Comparison of ENCODE assay signal across 2 cellular contexts in the genomic region with DNA sequence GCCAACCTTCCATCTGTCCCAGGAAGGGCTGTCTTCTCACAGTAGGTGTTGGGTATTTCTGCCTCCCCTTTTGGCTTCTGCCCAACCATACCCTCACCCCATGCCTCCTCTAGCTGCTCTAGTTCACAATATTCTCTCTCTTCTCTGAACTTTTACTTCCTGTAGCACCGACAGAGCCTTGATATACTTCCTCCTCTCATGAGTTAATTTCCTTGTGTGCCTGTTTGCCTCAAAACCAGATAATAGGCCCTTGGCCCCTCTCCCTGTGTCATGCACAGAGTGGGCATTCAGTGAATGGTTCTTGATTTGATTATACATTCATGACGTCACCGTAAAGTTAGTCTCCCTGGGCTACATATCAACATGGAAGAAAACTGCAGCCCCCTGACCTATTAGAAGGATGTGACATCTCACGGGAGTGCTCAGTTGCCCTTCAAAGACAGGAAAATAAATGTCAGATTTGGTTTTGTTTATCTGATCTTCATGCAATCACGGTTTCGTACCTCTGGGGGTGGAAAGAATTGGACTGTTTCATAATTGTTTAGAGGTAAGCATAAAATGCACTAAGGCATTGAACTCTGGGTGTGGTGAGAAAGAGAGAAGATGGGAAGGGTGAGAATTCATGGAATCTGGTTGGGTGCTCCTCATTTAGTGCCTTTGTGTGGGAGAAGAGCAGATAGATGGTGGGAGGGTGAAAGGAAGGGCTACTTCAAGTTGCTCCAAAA.
TF ChIP-seq lines count a peak whose summit lies in the region.

No MANE protein-coding gene starts in this region.

TF ChIP-seq in HepG2, 621 proteins besides CTCF, POLR2A, EP300 and RAD21:
- TF ChIP-seq ATF7 (IDR thresholded peaks at IDR 0.05), result peak; percentile 46; the same call in 1 of the 2 replicates
- TF ChIP-seq ATF7 (CRISPR knock-in tag; IDR thresholded peaks at IDR 0.05), result no peak
- TF ChIP-seq CREB1 (IDR thresholded peaks at IDR 0.05), result peak; percentile 85
- no peak for TF ChIP-seq CREB1 (CRISPR knock-in tag; IDR thresholded peaks at IDR 0.05)
- no peak for TF ChIP-seq HOXA7 (CRISPR knock-in tag; IDR thresholded peaks at IDR 0.05)
- TF ChIP-seq ZSCAN22 (CRISPR knock-in tag; IDR thresholded peaks at IDR 0.05), result no peak

TF ChIP-seq in WTC11, 78 proteins besides CTCF, POLR2A, EP300 and RAD21:
- TF ChIP-seq, protein P1, sequence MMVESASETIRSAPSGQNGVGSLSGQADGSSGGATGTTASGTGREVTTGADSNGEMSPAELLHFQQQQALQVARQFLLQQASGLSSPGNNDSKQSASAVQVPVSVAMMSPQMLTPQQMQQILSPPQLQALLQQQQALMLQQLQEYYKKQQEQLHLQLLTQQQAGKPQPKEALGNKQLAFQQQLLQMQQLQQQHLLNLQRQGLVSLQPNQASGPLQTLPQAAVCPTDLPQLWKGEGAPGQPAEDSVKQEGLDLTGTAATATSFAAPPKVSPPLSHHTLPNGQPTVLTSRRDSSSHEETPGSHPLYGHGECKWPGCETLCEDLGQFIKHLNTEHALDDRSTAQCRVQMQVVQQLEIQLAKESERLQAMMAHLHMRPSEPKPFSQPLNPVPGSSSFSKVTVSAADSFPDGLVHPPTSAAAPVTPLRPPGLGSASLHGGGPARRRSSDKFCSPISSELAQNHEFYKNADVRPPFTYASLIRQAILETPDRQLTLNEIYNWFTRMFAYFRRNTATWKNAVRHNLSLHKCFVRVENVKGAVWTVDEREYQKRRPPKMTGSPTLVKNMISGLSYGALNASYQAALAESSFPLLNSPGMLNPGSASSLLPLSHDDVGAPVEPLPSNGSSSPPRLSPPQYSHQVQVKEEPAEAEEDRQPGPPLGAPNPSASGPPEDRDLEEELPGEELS (CRISPR knock-in tag; IDR thresholded peaks at IDR 0.05), result no peak
- no peak for TF ChIP-seq ZNF317 (CRISPR knock-in tag; IDR thresholded peaks at IDR 0.05; ENCODE audit: borderline replicate concordance, low read depth)
- TF ChIP-seq SMAD3 (CRISPR knock-in tag; IDR thresholded peaks at IDR 0.05; ENCODE audit: borderline replicate concordance), result no peak
- TF ChIP-seq, protein P2, sequence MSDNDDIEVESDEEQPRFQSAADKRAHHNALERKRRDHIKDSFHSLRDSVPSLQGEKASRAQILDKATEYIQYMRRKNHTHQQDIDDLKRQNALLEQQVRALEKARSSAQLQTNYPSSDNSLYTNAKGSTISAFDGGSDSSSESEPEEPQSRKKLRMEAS (CRISPR knock-in tag; IDR thresholded peaks at IDR 0.05), result no peak
- TF ChIP-seq E2F1 (CRISPR knock-in tag; IDR thresholded peaks at IDR 0.05), result no peak
- TF ChIP-seq IRF2 (CRISPR knock-in tag; IDR thresholded peaks at IDR 0.05; ENCODE audit: borderline replicate concordance, low read depth), result no peak
- TF ChIP-seq OVOL2 (CRISPR knock-in tag; IDR thresholded peaks at IDR 0.05; ENCODE audit: borderline replicate concordance), result no peak
- TF ChIP-seq ZBTB21 (CRISPR knock-in tag; IDR thresholded peaks at IDR 0.05; ENCODE audit: borderline replicate concordance), result no peak
- TF ChIP-seq USF1 (CRISPR knock-in tag; IDR thresholded peaks at IDR 0.05), result no peak
- no peak for TF ChIP-seq ZNF121 (CRISPR knock-in tag; IDR thresholded peaks at IDR 0.05)
- TF ChIP-seq, protein P3, sequence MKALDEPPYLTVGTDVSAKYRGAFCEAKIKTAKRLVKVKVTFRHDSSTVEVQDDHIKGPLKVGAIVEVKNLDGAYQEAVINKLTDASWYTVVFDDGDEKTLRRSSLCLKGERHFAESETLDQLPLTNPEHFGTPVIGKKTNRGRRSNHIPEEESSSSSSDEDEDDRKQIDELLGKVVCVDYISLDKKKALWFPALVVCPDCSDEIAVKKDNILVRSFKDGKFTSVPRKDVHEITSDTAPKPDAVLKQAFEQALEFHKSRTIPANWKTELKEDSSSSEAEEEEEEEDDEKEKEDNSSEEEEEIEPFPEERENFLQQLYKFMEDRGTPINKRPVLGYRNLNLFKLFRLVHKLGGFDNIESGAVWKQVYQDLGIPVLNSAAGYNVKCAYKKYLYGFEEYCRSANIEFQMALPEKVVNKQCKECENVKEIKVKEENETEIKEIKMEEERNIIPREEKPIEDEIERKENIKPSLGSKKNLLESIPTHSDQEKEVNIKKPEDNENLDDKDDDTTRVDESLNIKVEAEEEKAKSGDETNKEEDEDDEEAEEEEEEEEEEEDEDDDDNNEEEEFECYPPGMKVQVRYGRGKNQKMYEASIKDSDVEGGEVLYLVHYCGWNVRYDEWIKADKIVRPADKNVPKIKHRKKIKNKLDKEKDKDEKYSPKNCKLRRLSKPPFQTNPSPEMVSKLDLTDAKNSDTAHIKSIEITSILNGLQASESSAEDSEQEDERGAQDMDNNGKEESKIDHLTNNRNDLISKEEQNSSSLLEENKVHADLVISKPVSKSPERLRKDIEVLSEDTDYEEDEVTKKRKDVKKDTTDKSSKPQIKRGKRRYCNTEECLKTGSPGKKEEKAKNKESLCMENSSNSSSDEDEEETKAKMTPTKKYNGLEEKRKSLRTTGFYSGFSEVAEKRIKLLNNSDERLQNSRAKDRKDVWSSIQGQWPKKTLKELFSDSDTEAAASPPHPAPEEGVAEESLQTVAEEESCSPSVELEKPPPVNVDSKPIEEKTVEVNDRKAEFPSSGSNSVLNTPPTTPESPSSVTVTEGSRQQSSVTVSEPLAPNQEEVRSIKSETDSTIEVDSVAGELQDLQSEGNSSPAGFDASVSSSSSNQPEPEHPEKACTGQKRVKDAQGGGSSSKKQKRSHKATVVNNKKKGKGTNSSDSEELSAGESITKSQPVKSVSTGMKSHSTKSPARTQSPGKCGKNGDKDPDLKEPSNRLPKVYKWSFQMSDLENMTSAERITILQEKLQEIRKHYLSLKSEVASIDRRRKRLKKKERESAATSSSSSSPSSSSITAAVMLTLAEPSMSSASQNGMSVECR (CRISPR knock-in tag; IDR thresholded peaks at IDR 0.05; ENCODE audit: borderline replicate concordance), result no peak
- no peak for TF ChIP-seq TCF7 (CRISPR knock-in tag; IDR thresholded peaks at IDR 0.05; ENCODE audit: low read depth)
- no peak for TF ChIP-seq CBFB (CRISPR knock-in tag; IDR thresholded peaks at IDR 0.05; ENCODE audit: low read depth)
- TF ChIP-seq SP1 (CRISPR knock-in tag; conservative IDR thresholded peaks at IDR 0.05), result no peak
- TF ChIP-seq ZNF425 (CRISPR knock-in tag; conservative IDR thresholded peaks at IDR 0.05), result no peak
- TF ChIP-seq NFYB (CRISPR knock-in tag; conservative IDR thresholded peaks at IDR 0.05; ENCODE audit: low read depth), result no peak
- TF ChIP-seq, protein P4, sequence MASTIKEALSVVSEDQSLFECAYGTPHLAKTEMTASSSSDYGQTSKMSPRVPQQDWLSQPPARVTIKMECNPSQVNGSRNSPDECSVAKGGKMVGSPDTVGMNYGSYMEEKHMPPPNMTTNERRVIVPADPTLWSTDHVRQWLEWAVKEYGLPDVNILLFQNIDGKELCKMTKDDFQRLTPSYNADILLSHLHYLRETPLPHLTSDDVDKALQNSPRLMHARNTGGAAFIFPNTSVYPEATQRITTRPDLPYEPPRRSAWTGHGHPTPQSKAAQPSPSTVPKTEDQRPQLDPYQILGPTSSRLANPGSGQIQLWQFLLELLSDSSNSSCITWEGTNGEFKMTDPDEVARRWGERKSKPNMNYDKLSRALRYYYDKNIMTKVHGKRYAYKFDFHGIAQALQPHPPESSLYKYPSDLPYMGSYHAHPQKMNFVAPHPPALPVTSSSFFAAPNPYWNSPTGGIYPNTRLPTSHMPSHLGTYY (CRISPR knock-in tag; IDR thresholded peaks at IDR 0.05), result no peak
- TF ChIP-seq ZNF423 (CRISPR knock-in tag; IDR thresholded peaks at IDR 0.05), result no peak
- no peak for TF ChIP-seq ELF4 (CRISPR knock-in tag; IDR thresholded peaks at IDR 0.05; ENCODE audit: low read depth)
TF ChIP-seq in WTC11: peak in this region for 0.
